In the genomic region with DNA sequence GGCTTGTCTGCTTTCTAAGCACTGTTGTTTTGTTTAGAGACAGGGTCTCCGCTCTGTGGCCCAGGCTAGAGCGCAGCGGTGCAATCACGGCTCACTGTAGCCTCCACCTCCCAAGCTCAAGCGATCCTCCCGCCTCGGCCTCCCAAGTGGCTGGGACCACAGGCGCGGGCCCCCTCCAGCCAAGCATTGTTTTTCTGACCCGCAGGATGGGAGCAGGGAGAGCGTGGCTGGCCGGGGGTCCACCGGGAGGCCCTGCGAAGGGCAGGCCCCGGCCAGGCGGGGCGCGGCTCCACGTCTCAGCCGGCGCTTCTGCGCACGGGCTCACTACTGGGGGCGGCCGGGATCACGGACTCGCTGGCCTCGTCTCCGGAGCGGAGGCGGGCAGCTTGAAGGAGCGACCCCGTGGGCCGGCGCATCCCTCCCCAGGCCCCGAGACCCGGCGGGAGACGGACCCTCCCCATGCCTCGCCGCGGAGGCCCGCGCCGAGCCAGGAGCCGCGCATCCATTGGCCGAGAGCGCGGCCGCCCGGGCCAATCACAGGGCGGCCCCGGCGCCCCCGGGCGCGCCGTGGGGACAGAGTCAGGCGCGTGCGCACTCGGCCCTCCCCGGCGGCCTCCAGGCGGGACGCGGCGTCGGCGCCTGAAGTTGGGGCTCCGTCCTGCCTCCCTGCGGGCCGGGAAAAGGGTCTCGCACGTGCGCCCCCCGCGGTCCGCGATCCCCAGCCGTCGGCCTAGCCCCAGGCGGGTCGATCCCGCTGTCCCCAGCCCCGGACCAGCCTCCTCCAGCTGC, we compare ENCODE assay signal across 1 cellular context.
TF ChIP-seq lines count a peak whose summit lies in the region.

No MANE protein-coding gene starts in this region.

TF ChIP-seq in K562, 482 proteins besides CTCF, POLR2A, EP300 and RAD21 (continued from another document and continues in another):
- TF ChIP-seq COPS2 (conservative IDR thresholded peaks at IDR 0.05) = no peak
- no peak for TF ChIP-seq BMI1 (IDR thresholded peaks at IDR 0.05; ENCODE audit: low read length)
- TF ChIP-seq, protein P1, sequence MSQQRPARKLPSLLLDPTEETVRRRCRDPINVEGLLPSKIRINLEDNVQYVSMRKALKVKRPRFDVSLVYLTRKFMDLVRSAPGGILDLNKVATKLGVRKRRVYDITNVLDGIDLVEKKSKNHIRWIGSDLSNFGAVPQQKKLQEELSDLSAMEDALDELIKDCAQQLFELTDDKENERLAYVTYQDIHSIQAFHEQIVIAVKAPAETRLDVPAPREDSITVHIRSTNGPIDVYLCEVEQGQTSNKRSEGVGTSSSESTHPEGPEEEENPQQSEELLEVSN (IDR thresholded peaks at IDR 0.05; ENCODE audit: borderline replicate concordance in 1 of 2, extremely low read depth in 1 of 2, insufficient read depth in 1 of 2, insufficient read length in 1 of 2, low read depth in 1 of 2, low read length in 1 of 2, poor library complexity in 1 of 2, severe bottlenecking in 1 of 2) = peak; percentile 89 to 97
- TF ChIP-seq NONO (IDR thresholded peaks at IDR 0.05; ENCODE audit: low read depth in 2 of 2, low read length in 1 of 2) = peak; percentile 47 to 66; a peak in 2 of 4 replicates
- peak; percentile 53 for TF ChIP-seq FOS (IDR thresholded peaks at IDR 0.05; ENCODE audit: extremely low read depth, insufficient read length)
- no peak for TF ChIP-seq RUNX1 (IDR thresholded peaks at IDR 0.05; ENCODE audit: low read depth)
- 0 out of 4 replicates have a peak, but pooled peaks of 1 of the 2 experiments have one; percentile 18 for TF ChIP-seq FOXA3 (CRISPR knock-in tag; conservative IDR thresholded peaks at IDR 0.05 in 1 of 2, IDR thresholded peaks at IDR 0.05 in 1 of 2)
- no peak for TF ChIP-seq MYNN (IDR thresholded peaks at IDR 0.05)
- TF ChIP-seq MYNN (CRISPR knock-in tag; IDR thresholded peaks at IDR 0.05) = no peak
- 0 out of 2 replicates have a peak, but pooled peaks have one; percentile 9 for TF ChIP-seq ZNF212 (CRISPR knock-in tag; IDR thresholded peaks at IDR 0.05)
- TF ChIP-seq SP2 (IDR thresholded peaks at IDR 0.05; ENCODE audit: extremely low read depth, low read depth, low read length, poor library complexity, severe bottlenecking) = no peak
- TF ChIP-seq ELF2 (CRISPR knock-in tag; IDR thresholded peaks at IDR 0.05) = no peak
- no peak for TF ChIP-seq FIP1L1 (IDR thresholded peaks at IDR 0.05; ENCODE audit: low read depth, low read length, poor library complexity, severe bottlenecking)
- no peak for TF ChIP-seq CHD1 (IDR thresholded peaks at IDR 0.05; ENCODE audit: low read length)
- TF ChIP-seq, protein P2, sequence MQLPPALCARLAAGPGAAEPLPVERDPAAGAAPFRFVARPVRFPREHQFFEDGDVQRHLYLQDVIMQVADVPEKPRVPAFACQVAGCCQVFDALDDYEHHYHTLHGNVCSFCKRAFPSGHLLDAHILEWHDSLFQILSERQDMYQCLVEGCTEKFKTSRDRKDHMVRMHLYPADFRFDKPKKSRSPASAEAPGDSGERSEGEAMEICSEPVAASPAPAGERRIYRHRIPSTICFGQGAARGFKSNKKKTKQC (CRISPR knock-in tag; IDR thresholded peaks at IDR 0.05) = peak; percentile 78
- TF ChIP-seq NFE2L1 (tag; IDR thresholded peaks at IDR 0.05; ENCODE audit: borderline replicate concordance, low read depth) = no peak
- TF ChIP-seq, protein P3, sequence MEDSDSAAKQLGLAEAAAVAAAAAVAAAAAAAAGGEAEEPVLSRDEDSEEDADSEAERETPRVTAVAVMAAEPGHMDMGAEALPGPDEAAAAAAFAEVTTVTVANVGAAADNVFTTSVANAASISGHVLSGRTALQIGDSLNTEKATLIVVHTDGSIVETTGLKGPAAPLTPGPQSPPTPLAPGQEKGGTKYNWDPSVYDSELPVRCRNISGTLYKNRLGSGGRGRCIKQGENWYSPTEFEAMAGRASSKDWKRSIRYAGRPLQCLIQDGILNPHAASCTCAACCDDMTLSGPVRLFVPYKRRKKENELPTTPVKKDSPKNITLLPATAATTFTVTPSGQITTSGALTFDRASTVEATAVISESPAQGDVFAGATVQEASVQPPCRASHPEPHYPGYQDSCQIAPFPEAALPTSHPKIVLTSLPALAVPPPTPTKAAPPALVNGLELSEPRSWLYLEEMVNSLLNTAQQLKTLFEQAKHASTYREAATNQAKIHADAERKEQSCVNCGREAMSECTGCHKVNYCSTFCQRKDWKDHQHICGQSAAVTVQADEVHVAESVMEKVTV (CRISPR knock-in tag; IDR thresholded peaks at IDR 0.05) = no peak
- TF ChIP-seq STAT5B (CRISPR knock-in tag; IDR thresholded peaks at IDR 0.05) = no peak
- no peak for TF ChIP-seq SRSF9 (IDR thresholded peaks at IDR 0.05; ENCODE audit: borderline replicate concordance, low read depth, low read length)
- no peak for TF ChIP-seq ZFPM2 (CRISPR knock-in tag; IDR thresholded peaks at IDR 0.05)
- no peak for TF ChIP-seq TBL1XR1 (IDR thresholded peaks at IDR 0.05; ENCODE audit: low read length in 2 of 2)
- TF ChIP-seq, protein P4, sequence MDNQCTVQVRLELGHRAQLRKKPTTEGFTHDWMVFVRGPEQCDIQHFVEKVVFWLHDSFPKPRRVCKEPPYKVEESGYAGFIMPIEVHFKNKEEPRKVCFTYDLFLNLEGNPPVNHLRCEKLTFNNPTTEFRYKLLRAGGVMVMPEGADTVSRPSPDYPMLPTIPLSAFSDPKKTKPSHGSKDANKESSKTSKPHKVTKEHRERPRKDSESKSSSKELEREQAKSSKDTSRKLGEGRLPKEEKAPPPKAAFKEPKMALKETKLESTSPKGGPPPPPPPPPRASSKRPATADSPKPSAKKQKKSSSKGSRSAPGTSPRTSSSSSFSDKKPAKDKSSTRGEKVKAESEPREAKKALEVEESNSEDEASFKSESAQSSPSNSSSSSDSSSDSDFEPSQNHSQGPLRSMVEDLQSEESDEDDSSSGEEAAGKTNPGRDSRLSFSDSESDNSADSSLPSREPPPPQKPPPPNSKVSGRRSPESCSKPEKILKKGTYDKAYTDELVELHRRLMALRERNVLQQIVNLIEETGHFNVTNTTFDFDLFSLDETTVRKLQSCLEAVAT (IDR thresholded peaks at IDR 0.05) = peak in 1 of 2 experiments; percentile 22; a peak in 1 of 4 replicates
- TF ChIP-seq FOXK1 (CRISPR knock-in tag; IDR thresholded peaks at IDR 0.05; ENCODE audit: borderline replicate concordance) = peak; percentile 79; the same call in 1 of the 2 replicates
- no peak; the same call in 1 of the 2 replicates for TF ChIP-seq TCF3 (CRISPR knock-in tag; IDR thresholded peaks at IDR 0.05)
- TF ChIP-seq TRIM28 (IDR thresholded peaks at IDR 0.05) = no peak
- no peak for TF ChIP-seq ZNF707 (CRISPR knock-in tag; conservative IDR thresholded peaks at IDR 0.05)
- no peak for TF ChIP-seq NUFIP1 (IDR thresholded peaks at IDR 0.05; ENCODE audit: partially characterized antibody)
- no peak for TF ChIP-seq ZNF232 (CRISPR knock-in tag; IDR thresholded peaks at IDR 0.05)
- TF ChIP-seq ILF3 (IDR thresholded peaks at IDR 0.05; ENCODE audit: borderline replicate concordance) = no peak
- TF ChIP-seq JUND (IDR thresholded peaks at IDR 0.05; ENCODE audit: borderline replicate concordance, low read depth, low read length) = no peak
- TF ChIP-seq JUND (tag; IDR thresholded peaks at IDR 0.05; ENCODE audit: borderline replicate concordance, low read depth, low read length) = no peak
- TF ChIP-seq MAFF (IDR thresholded peaks at IDR 0.05; ENCODE audit: low read length) = no peak
- TF ChIP-seq, protein P5, sequence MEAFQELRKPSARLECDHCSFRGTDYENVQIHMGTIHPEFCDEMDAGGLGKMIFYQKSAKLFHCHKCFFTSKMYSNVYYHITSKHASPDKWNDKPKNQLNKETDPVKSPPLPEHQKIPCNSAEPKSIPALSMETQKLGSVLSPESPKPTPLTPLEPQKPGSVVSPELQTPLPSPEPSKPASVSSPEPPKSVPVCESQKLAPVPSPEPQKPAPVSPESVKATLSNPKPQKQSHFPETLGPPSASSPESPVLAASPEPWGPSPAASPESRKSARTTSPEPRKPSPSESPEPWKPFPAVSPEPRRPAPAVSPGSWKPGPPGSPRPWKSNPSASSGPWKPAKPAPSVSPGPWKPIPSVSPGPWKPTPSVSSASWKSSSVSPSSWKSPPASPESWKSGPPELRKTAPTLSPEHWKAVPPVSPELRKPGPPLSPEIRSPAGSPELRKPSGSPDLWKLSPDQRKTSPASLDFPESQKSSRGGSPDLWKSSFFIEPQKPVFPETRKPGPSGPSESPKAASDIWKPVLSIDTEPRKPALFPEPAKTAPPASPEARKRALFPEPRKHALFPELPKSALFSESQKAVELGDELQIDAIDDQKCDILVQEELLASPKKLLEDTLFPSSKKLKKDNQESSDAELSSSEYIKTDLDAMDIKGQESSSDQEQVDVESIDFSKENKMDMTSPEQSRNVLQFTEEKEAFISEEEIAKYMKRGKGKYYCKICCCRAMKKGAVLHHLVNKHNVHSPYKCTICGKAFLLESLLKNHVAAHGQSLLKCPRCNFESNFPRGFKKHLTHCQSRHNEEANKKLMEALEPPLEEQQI (IDR thresholded peaks at IDR 0.05) = no peak
- TF ChIP-seq ZFX (CRISPR knock-in tag; IDR thresholded peaks at IDR 0.05) = peak; percentile 97
- no peak for TF ChIP-seq MIER1 (IDR thresholded peaks at IDR 0.05; ENCODE audit: low read depth)
- peak in 1 of 2 experiments; percentile 16; a peak in 1 of 4 replicates for TF ChIP-seq HDAC1 (IDR thresholded peaks at IDR 0.05)
- TF ChIP-seq, protein P6, sequence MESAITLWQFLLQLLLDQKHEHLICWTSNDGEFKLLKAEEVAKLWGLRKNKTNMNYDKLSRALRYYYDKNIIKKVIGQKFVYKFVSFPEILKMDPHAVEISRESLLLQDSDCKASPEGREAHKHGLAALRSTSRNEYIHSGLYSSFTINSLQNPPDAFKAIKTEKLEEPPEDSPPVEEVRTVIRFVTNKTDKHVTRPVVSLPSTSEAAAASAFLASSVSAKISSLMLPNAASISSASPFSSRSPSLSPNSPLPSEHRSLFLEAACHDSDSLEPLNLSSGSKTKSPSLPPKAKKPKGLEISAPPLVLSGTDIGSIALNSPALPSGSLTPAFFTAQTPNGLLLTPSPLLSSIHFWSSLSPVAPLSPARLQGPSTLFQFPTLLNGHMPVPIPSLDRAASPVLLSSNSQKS (CRISPR knock-in tag; IDR thresholded peaks at IDR 0.05) = no peak
- TF ChIP-seq ZNF764 (CRISPR knock-in tag; IDR thresholded peaks at IDR 0.05; ENCODE audit: low read depth) = no peak
- no peak for TF ChIP-seq TAL1 (IDR thresholded peaks at IDR 0.05)
- no peak for TF ChIP-seq HIVEP1 (CRISPR knock-in tag; IDR thresholded peaks at IDR 0.05)
- TF ChIP-seq FOXJ3 (CRISPR knock-in tag; IDR thresholded peaks at IDR 0.05) = no peak
- TF ChIP-seq, protein P7, sequence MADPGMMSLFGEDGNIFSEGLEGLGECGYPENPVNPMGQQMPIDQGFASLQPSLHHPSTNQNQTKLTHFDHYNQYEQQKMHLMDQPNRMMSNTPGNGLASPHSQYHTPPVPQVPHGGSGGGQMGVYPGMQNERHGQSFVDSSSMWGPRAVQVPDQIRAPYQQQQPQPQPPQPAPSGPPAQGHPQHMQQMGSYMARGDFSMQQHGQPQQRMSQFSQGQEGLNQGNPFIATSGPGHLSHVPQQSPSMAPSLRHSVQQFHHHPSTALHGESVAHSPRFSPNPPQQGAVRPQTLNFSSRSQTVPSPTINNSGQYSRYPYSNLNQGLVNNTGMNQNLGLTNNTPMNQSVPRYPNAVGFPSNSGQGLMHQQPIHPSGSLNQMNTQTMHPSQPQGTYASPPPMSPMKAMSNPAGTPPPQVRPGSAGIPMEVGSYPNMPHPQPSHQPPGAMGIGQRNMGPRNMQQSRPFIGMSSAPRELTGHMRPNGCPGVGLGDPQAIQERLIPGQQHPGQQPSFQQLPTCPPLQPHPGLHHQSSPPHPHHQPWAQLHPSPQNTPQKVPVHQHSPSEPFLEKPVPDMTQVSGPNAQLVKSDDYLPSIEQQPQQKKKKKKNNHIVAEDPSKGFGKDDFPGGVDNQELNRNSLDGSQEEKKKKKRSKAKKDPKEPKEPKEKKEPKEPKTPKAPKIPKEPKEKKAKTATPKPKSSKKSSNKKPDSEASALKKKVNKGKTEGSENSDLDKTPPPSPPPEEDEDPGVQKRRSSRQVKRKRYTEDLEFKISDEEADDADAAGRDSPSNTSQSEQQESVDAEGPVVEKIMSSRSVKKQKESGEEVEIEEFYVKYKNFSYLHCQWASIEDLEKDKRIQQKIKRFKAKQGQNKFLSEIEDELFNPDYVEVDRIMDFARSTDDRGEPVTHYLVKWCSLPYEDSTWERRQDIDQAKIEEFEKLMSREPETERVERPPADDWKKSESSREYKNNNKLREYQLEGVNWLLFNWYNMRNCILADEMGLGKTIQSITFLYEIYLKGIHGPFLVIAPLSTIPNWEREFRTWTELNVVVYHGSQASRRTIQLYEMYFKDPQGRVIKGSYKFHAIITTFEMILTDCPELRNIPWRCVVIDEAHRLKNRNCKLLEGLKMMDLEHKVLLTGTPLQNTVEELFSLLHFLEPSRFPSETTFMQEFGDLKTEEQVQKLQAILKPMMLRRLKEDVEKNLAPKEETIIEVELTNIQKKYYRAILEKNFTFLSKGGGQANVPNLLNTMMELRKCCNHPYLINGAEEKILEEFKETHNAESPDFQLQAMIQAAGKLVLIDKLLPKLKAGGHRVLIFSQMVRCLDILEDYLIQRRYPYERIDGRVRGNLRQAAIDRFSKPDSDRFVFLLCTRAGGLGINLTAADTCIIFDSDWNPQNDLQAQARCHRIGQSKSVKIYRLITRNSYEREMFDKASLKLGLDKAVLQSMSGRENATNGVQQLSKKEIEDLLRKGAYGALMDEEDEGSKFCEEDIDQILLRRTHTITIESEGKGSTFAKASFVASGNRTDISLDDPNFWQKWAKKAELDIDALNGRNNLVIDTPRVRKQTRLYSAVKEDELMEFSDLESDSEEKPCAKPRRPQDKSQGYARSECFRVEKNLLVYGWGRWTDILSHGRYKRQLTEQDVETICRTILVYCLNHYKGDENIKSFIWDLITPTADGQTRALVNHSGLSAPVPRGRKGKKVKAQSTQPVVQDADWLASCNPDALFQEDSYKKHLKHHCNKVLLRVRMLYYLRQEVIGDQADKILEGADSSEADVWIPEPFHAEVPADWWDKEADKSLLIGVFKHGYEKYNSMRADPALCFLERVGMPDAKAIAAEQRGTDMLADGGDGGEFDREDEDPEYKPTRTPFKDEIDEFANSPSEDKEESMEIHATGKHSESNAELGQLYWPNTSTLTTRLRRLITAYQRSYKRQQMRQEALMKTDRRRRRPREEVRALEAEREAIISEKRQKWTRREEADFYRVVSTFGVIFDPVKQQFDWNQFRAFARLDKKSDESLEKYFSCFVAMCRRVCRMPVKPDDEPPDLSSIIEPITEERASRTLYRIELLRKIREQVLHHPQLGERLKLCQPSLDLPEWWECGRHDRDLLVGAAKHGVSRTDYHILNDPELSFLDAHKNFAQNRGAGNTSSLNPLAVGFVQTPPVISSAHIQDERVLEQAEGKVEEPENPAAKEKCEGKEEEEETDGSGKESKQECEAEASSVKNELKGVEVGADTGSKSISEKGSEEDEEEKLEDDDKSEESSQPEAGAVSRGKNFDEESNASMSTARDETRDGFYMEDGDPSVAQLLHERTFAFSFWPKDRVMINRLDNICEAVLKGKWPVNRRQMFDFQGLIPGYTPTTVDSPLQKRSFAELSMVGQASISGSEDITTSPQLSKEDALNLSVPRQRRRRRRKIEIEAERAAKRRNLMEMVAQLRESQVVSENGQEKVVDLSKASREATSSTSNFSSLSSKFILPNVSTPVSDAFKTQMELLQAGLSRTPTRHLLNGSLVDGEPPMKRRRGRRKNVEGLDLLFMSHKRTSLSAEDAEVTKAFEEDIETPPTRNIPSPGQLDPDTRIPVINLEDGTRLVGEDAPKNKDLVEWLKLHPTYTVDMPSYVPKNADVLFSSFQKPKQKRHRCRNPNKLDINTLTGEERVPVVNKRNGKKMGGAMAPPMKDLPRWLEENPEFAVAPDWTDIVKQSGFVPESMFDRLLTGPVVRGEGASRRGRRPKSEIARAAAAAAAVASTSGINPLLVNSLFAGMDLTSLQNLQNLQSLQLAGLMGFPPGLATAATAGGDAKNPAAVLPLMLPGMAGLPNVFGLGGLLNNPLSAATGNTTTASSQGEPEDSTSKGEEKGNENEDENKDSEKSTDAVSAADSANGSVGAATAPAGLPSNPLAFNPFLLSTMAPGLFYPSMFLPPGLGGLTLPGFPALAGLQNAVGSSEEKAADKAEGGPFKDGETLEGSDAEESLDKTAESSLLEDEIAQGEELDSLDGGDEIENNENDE (IDR thresholded peaks at IDR 0.05; ENCODE audit: low read depth, low read length) = no peak
- TF ChIP-seq ZNF347 (CRISPR knock-in tag; IDR thresholded peaks at IDR 0.05; ENCODE audit: low read depth) = no peak
